Comparison of ENCODE assay signal across 1 cellular context in the genomic region with DNA sequence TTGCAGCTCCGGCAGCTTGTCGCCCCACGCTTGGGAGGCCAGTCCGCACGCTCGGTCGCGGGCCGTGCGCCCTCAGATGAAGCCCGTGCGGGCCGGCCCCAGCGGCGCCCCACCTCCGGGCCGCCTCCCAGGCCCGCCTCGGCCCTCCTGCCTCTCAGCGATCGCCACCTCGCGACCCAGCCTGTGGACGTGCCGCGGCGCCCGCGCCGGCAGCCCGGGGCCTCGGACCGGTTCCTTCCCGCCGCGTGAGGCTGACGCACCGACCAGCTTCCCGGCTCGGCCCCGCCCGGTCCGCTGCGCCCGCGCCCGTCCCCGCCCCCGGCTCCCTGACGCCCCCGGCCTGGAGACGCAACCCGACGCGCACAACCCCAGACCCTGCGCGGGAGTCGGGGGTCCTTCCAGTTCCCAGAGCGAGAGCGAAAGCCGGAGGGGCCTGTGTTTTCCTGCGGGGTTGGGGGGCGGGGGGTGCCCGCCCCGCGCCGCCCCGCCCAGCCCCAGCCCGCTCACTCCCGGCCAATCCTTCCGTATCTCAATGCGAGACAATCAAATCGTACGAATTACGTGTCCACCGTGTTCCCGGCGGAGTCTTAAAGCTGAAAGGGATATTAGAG.
TF ChIP-seq lines count a peak whose summit lies in the region.

A gene with protein sequence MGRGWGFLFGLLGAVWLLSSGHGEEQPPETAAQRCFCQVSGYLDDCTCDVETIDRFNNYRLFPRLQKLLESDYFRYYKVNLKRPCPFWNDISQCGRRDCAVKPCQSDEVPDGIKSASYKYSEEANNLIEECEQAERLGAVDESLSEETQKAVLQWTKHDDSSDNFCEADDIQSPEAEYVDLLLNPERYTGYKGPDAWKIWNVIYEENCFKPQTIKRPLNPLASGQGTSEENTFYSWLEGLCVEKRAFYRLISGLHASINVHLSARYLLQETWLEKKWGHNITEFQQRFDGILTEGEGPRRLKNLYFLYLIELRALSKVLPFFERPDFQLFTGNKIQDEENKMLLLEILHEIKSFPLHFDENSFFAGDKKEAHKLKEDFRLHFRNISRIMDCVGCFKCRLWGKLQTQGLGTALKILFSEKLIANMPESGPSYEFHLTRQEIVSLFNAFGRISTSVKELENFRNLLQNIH (minus strand): TSS at position 78 of the 611 bp plus-strand sequence. CDS start 77 bp downstream, at position 1.

TF ChIP-seq in IMR-90, 13 proteins besides CTCF, POLR2A, EP300 and RAD21:
- TF ChIP-seq MAFK (IDR thresholded peaks at IDR 0.05; ENCODE audit: low read depth, low read length) (no peak), MAZ (IDR thresholded peaks at IDR 0.05; ENCODE audit: borderline replicate concordance, low read depth, low read length) (peak; percentile 52; the same call in 1 of the 2 replicates), CEBPB (IDR thresholded peaks at IDR 0.05; ENCODE audit: low read depth, low read length) (no peak), MXI1 (IDR thresholded peaks at IDR 0.05; ENCODE audit: borderline replicate concordance, low read depth, low read length) (peak; percentile 55; the same call in 1 of the 2 replicates), FOS (IDR thresholded peaks at IDR 0.05; ENCODE audit: low read depth, low read length) (no peak), BHLHE40 (IDR thresholded peaks at IDR 0.05; ENCODE audit: low read depth, low read length) (peak; percentile 71), CHD1 (IDR thresholded peaks at IDR 0.05; ENCODE audit: low read depth, low read length) (0 out of 2 replicates have a peak, but pooled peaks have one; percentile 73), RCOR1 (IDR thresholded peaks at IDR 0.05; ENCODE audit: insufficient replicate concordance, low read length) (no peak), SMC3 (IDR thresholded peaks at IDR 0.05; ENCODE audit: low read depth, low read length) (no peak), NFE2L2 (IDR thresholded peaks at IDR 0.05; ENCODE audit: low read depth, low read length) (no peak)
- TF ChIP-seq, protein P1, sequence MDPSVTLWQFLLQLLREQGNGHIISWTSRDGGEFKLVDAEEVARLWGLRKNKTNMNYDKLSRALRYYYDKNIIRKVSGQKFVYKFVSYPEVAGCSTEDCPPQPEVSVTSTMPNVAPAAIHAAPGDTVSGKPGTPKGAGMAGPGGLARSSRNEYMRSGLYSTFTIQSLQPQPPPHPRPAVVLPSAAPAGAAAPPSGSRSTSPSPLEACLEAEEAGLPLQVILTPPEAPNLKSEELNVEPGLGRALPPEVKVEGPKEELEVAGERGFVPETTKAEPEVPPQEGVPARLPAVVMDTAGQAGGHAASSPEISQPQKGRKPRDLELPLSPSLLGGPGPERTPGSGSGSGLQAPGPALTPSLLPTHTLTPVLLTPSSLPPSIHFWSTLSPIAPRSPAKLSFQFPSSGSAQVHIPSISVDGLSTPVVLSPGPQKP (IDR thresholded peaks at IDR 0.05; ENCODE audit: borderline replicate concordance, low read depth, low read length), result no peak
- TF ChIP-seq, protein P2, sequence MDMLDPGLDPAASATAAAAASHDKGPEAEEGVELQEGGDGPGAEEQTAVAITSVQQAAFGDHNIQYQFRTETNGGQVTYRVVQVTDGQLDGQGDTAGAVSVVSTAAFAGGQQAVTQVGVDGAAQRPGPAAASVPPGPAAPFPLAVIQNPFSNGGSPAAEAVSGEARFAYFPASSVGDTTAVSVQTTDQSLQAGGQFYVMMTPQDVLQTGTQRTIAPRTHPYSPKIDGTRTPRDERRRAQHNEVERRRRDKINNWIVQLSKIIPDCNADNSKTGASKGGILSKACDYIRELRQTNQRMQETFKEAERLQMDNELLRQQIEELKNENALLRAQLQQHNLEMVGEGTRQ (IDR thresholded peaks at IDR 0.05; ENCODE audit: low read depth, low read length), result no peak
